Comparison of ENCODE assay signal across 2 cellular contexts in genomic region chr5:93586948-93587918, GRCh38.
TF ChIP-seq lines count a peak whose summit lies in the region.

No MANE protein-coding gene starts in this region.

TF ChIP-seq in SK-N-SH, 30 proteins besides CTCF, POLR2A, EP300 and RAD21 (continued from another document):
- TF ChIP-seq, protein P1, sequence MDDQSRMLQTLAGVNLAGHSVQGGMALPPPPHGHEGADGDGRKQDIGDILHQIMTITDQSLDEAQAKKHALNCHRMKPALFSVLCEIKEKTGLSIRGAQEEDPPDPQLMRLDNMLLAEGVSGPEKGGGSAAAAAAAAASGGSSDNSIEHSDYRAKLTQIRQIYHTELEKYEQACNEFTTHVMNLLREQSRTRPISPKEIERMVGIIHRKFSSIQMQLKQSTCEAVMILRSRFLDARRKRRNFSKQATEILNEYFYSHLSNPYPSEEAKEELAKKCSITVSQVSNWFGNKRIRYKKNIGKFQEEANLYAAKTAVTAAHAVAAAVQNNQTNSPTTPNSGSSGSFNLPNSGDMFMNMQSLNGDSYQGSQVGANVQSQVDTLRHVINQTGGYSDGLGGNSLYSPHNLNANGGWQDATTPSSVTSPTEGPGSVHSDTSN (IDR thresholded peaks at IDR 0.05): no peak
- TF ChIP-seq FOXM1 (IDR thresholded peaks at IDR 0.05; ENCODE audit: low read depth): no peak

TF ChIP-seq in SK-N-SH treated with all-trans-retinoic acid at 6 μM for 48 hours, 23 proteins besides CTCF, POLR2A, EP300 and RAD21 (continued from another document):
- TF ChIP-seq CREB5 (CRISPR knock-in tag; IDR thresholded peaks at IDR 0.05; ENCODE audit: low read depth) (no peak), ZNF70 (CRISPR knock-in tag; IDR thresholded peaks at IDR 0.05) (no peak), ZFP30 (CRISPR knock-in tag; IDR thresholded peaks at IDR 0.05) (no peak), CSRNP3 (CRISPR knock-in tag; IDR thresholded peaks at IDR 0.05) (no peak), BACH2 (CRISPR knock-in tag; IDR thresholded peaks at IDR 0.05; ENCODE audit: borderline replicate concordance) (no peak), TCF4 (CRISPR knock-in tag; IDR thresholded peaks at IDR 0.05; ENCODE audit: borderline replicate concordance) (no peak), ZNF565 (CRISPR knock-in tag; conservative IDR thresholded peaks at IDR 0.05; ENCODE audit: low read depth) (no peak), GLIS3 (CRISPR knock-in tag; IDR thresholded peaks at IDR 0.05) (no peak)
- TF ChIP-seq, protein P2, sequence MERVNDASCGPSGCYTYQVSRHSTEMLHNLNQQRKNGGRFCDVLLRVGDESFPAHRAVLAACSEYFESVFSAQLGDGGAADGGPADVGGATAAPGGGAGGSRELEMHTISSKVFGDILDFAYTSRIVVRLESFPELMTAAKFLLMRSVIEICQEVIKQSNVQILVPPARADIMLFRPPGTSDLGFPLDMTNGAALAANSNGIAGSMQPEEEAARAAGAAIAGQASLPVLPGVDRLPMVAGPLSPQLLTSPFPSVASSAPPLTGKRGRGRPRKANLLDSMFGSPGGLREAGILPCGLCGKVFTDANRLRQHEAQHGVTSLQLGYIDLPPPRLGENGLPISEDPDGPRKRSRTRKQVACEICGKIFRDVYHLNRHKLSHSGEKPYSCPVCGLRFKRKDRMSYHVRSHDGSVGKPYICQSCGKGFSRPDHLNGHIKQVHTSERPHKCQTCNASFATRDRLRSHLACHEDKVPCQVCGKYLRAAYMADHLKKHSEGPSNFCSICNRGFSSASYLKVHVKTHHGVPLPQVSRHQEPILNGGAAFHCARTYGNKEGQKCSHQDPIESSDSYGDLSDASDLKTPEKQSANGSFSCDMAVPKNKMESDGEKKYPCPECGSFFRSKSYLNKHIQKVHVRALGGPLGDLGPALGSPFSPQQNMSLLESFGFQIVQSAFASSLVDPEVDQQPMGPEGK (CRISPR knock-in tag; IDR thresholded peaks at IDR 0.05; ENCODE audit: borderline replicate concordance): no peak
